9 cellular contexts compared by ENCODE assay signal in the genomic region with DNA sequence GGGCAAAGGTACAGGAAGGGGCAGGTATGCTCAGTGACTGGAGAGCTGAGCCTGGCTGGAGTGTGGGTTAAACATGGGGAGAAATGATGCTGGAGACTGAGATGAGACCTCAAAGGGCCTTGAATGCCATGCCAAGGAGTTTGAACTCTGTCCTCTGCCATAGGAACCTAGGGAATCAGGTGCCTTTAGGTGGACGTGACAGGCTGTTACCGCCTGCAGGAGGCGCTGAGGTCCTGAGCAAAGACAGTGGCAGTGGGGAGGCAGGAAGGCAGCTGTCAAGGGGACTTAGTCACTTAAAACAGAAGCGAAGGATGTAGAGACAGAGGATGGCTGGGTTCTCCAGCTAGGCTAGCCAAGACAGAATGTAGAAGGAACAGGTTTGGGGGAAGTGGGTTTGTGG. TPM values are rescaled to one million over a fixed set of nuclear protein-coding genes. Genes with fewer than 3 reads are reported as not detected.
DNase-seq lines count a peak whose midpoint lies in the region; ATAC-seq and TF ChIP-seq lines count a peak whose summit lies in the region.
"Had no signal": no experiment of that assay in that cellular context is flagged by ENCODE, and none has a peak within 500 bp of the region (broad histone marks: within the 10 kb centered on the region; RNA-seq: fewer than 3 reads in every experiment).

No MANE protein-coding gene starts in this region.

- no peak overlapping the region for H4K91ac ChIP-seq in neuronal stem cell (ENCODE audit: low read depth, low read length, poor library complexity)

- H4K8ac ChIP-seq in neuronal stem cell (ENCODE audit: low read depth, low read length), result no peak overlapping the region

- no peak overlapping the region for H3K9ac ChIP-seq in neuronal stem cell (ENCODE audit: low read depth, low read length, poor library complexity)

- ATAC-seq in SK-N-SH treated with all-trans-retinoic acid at 6 μM for 48 hours (peak; percentile 74), body of pancreas (no peak)

- H2AFZ ChIP-seq in neuronal stem cell (ENCODE audit: low read length), result no peak overlapping the region

- no peak overlapping the region for H2BK12ac ChIP-seq in neuronal stem cell (ENCODE audit: low read length)

- H3K4ac ChIP-seq in neuronal stem cell (ENCODE audit: low read length), result no peak overlapping the region

- H2BK15ac ChIP-seq in neuronal stem cell (ENCODE audit: low read length), result no peak overlapping the region

- H3K36me3 ChIP-seq in neuronal stem cell (replicated peaks in 1 of 2; ENCODE audit: control insufficient read depth in 2 of 2, insufficient read depth in 2 of 2, low read length in 2 of 2), result peaks cover 29 to 89% of the 10 kb centered on the region in 2 donors
- peaks cover 0 to 45% of the 10 kb centered on the region in 2 donors for H3K36me3 ChIP-seq in body of pancreas (replicated peaks in 1 of 2; ENCODE audit: insufficient read depth in 1 of 2, low read depth in 2 of 2)

- WGBS in neuronal stem cell (ENCODE audit: extremely low coverage in 2 of 2, insufficient read length in 2 of 2, insufficient replicate concordance in 1 of 2), 2 donors, result no CpG with 5 or more reads among the region's 4 CpGs
- 86 to 87% methylated on average over 4 of the region's 4 CpGs for WGBS in body of pancreas, 2 donors

- no peak overlapping the region for H2BK120ac ChIP-seq in neuronal stem cell (ENCODE audit: low read depth, low read length)

- H3K14ac ChIP-seq in neuronal stem cell (ENCODE audit: low read length), result no peak overlapping the region

- H3K27ac ChIP-seq in neuronal stem cell (replicated peaks; ENCODE audit: low read length), result no peak overlapping the region
- no peak overlapping the region for H3K27ac ChIP-seq in body of pancreas

- no peak overlapping the region for H2BK5ac ChIP-seq in neuronal stem cell (ENCODE audit: low read length)

- TF ChIP-seq CTCF in epithelial cell of proximal tubule (conservative IDR thresholded peaks at IDR 0.05; ENCODE audit: low read depth, low read length) (peak; percentile 59), body of pancreas (IDR thresholded peaks at IDR 0.05) (no peak)

- intact Hi-C loops in body of pancreas (cut with DNase I), result no loop called here

- DNase-seq in stimulated activated CD4-positive, alpha-beta T cell treated with anti-CD3 and anti-CD28 coated beads, Interleukin-15, amount 100 ng/mL, for 24 hours, result peak; percentile 31
- DNase-seq in stimulated activated CD4-positive, alpha-beta T cell treated with anti-CD3 and anti-CD28 coated beads, Interleukin-12 subunit alpha, Interleukin-12 subunit beta, amount 100 ng/mL, for 4 hours, result no peak
- DNase-seq in epithelial cell of proximal tubule (ENCODE audit: low read depth) (no peak), GF-D8 (lab: John Stamatoyannopoulos, UW) (no peak), neuronal stem cell (ENCODE audit: low spot score) (no peak), NCI-H1436 (lab: John Stamatoyannopoulos, UW) (no peak), body of pancreas (no peak)
- DNase-seq: activated B cell treated with CpG ODN at 0.5 μM for 24 hours had no signal

- H3K27me3 ChIP-seq in neuronal stem cell (ENCODE audit: control insufficient read depth in 3 of 3, insufficient read depth in 3 of 3, low read depth in 1 of 3, low read length in 3 of 3) (no peaks in the 10 kb centered on the region), body of pancreas (no peaks in the 10 kb centered on the region)

- H3K79me1 ChIP-seq in neuronal stem cell (ENCODE audit: low read depth, low read length), result no peaks in the 10 kb centered on the region

- TF ChIP-seq POLR2A in body of pancreas (IDR thresholded peaks at IDR 0.05), result no peak

- H3K9me3 ChIP-seq in neuronal stem cell (replicated peaks in 1 of 2; ENCODE audit: control insufficient read depth in 2 of 2, insufficient read depth in 1 of 2, low read depth in 1 of 2, low read length in 2 of 2) (no peaks in the 10 kb centered on the region), body of pancreas (no peaks in the 10 kb centered on the region)

- H3K4me1 ChIP-seq in neuronal stem cell (ENCODE audit: control insufficient read depth in 2 of 2, insufficient read depth in 1 of 2, low read depth in 1 of 2, low read length in 2 of 2), result no peaks in the 10 kb centered on the region
- no peaks in the 10 kb centered on the region for H3K4me1 ChIP-seq in body of pancreas

- no peak overlapping the region for H3K4me2 ChIP-seq in neuronal stem cell (ENCODE audit: insufficient read depth, low read length, poor library complexity, severe bottlenecking)

- no peak overlapping the region for H2AK5ac ChIP-seq in neuronal stem cell (ENCODE audit: low read depth, low read length)

- no peak overlapping the region for H3K18ac ChIP-seq in neuronal stem cell (ENCODE audit: low read length)

- no peak overlapping the region for H3K4me3 ChIP-seq in epithelial cell of proximal tubule (ENCODE audit: low read depth, low read length)
- no peak overlapping the region for H3K4me3 ChIP-seq in neuronal stem cell (ENCODE audit: low read length in 2 of 2)
- no peak overlapping the region for H3K4me3 ChIP-seq in body of pancreas

- H3K23ac ChIP-seq in neuronal stem cell (ENCODE audit: low read depth, low read length, poor library complexity), result no peak overlapping the region

TF ChIP-seq in SK-N-SH treated with all-trans-retinoic acid at 6 μM for 48 hours, 23 proteins besides CTCF, POLR2A, EP300 and RAD21 (continues in another document):
- TF ChIP-seq BACH2 (CRISPR knock-in tag; IDR thresholded peaks at IDR 0.05; ENCODE audit: borderline replicate concordance) (no peak), ZNF70 (CRISPR knock-in tag; IDR thresholded peaks at IDR 0.05) (no peak), ARNTL (CRISPR knock-in tag; IDR thresholded peaks at IDR 0.05; ENCODE audit: borderline replicate concordance, low read depth) (no peak)
- TF ChIP-seq, protein P1, sequence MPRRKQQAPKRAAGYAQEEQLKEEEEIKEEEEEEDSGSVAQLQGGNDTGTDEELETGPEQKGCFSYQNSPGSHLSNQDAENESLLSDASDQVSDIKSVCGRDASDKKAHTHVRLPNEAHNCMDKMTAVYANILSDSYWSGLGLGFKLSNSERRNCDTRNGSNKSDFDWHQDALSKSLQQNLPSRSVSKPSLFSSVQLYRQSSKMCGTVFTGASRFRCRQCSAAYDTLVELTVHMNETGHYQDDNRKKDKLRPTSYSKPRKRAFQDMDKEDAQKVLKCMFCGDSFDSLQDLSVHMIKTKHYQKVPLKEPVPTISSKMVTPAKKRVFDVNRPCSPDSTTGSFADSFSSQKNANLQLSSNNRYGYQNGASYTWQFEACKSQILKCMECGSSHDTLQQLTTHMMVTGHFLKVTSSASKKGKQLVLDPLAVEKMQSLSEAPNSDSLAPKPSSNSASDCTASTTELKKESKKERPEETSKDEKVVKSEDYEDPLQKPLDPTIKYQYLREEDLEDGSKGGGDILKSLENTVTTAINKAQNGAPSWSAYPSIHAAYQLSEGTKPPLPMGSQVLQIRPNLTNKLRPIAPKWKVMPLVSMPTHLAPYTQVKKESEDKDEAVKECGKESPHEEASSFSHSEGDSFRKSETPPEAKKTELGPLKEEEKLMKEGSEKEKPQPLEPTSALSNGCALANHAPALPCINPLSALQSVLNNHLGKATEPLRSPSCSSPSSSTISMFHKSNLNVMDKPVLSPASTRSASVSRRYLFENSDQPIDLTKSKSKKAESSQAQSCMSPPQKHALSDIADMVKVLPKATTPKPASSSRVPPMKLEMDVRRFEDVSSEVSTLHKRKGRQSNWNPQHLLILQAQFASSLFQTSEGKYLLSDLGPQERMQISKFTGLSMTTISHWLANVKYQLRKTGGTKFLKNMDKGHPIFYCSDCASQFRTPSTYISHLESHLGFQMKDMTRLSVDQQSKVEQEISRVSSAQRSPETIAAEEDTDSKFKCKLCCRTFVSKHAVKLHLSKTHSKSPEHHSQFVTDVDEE (CRISPR knock-in tag; IDR thresholded peaks at IDR 0.05), result no peak
- TF ChIP-seq, protein P2, sequence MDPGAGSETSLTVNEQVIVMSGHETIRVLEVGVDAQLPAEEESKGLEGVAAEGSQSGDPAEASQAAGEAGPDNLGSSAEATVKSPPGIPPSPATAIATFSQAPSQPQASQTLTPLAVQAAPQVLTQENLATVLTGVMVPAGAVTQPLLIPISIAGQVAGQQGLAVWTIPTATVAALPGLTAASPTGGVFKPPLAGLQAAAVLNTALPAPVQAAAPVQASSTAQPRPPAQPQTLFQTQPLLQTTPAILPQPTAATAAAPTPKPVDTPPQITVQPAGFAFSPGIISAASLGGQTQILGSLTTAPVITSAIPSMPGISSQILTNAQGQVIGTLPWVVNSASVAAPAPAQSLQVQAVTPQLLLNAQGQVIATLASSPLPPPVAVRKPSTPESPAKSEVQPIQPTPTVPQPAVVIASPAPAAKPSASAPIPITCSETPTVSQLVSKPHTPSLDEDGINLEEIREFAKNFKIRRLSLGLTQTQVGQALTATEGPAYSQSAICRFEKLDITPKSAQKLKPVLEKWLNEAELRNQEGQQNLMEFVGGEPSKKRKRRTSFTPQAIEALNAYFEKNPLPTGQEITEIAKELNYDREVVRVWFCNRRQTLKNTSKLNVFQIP (CRISPR knock-in tag; IDR thresholded peaks at IDR 0.05; ENCODE audit: borderline replicate concordance, low read depth), result no peak

RNA-seq across cellular contexts. Expression of a gene that starts 9.1 kb away (rescaled TPM):
- total RNA-seq in epithelial cell of proximal tubule (311 and 436 TPM in 2 replicates), body of pancreas (10 to 100 TPM; 68.2 to 99.2 TPM)
- 263 TPM for polyA plus RNA-seq in neuronal stem cell (2013, experiment 1 of 2)
- 265 TPM for polyA plus RNA-seq in neuronal stem cell (2013, experiment 2 of 2)

RNA-seq across cellular contexts. Expression of a gene that starts 13.5 kb away (rescaled TPM):
- total RNA-seq in epithelial cell of proximal tubule (6.1 and 7.6 TPM in 2 replicates), body of pancreas (1 to 10 TPM; 5.9 to 9.3 TPM)
- polyA plus RNA-seq in neuronal stem cell (2013, experiment 1 of 2), result 74.0 TPM
- 69.4 TPM for polyA plus RNA-seq in neuronal stem cell (2013, experiment 2 of 2)
- total RNA-seq: activated B cell treated with CpG ODN at 0.5 μM for 24 hours had no signal

RNA-seq across cellular contexts. Expression of a gene that starts 31.5 kb away (rescaled TPM):
- total RNA-seq in epithelial cell of proximal tubule (9.4 and 19.3 TPM in 2 replicates), body of pancreas (10 to 100 TPM; 11.2 TPM)
- 4.7 TPM for polyA plus RNA-seq in neuronal stem cell (2013, experiment 1 of 2)
- 4.8 TPM for polyA plus RNA-seq in neuronal stem cell (2013, experiment 2 of 2)

RNA-seq across cellular contexts. Expression of a gene that starts 37.7 kb away (rescaled TPM):
- total RNA-seq in epithelial cell of proximal tubule (20.9 and 39.0 TPM in 2 replicates), body of pancreas (10 to 100 TPM; 20.2 to 30.3 TPM)
- 43.4 TPM for polyA plus RNA-seq in neuronal stem cell (2013, experiment 1 of 2)
- polyA plus RNA-seq in neuronal stem cell (2013, experiment 2 of 2), result 45.5 TPM

RNA-seq across cellular contexts. Expression of a gene that starts 56.5 kb away (rescaled TPM):
- 25.0 and 34.2 TPM in 2 replicates for total RNA-seq in epithelial cell of proximal tubule
- 14.2 TPM for polyA plus RNA-seq in neuronal stem cell (2013, experiment 1 of 2)
- polyA plus RNA-seq in neuronal stem cell (2013, experiment 2 of 2), result 14.1 TPM
- total RNA-seq in body of pancreas, result 100 to 1,000 TPM in 1 of 2 donors, 10 to 100 TPM in 1; 90.8 to 121 TPM
